ENCODE assay signal across 14 cellular contexts in genomic region chr19:7410946-7411345, GRCh38.
DNase-seq lines count a peak whose midpoint lies in the region; ATAC-seq and TF ChIP-seq lines count a peak whose summit lies in the region.
"Had no signal": no experiment of that assay in that cellular context is flagged by ENCODE, and none has a peak within 500 bp of the region (broad histone marks: within the 10 kb centered on the region; RNA-seq: fewer than 3 reads in every experiment).

No MANE protein-coding gene starts in this region.

- TF ChIP-seq CTCF in RWPE1 (conservative IDR thresholded peaks at IDR 0.05; ENCODE audit: low read depth) (no peak), type B pancreatic cell (conservative IDR thresholded peaks at IDR 0.05) (no peak)

- H3K27me3 Mint-ChIP-seq in activated naive CD4-positive, alpha-beta T cell treated with anti-CD3 and anti-CD28 coated beads, Interleukin-2, amount 50 U/mL, for 24 hours = no peaks in the 10 kb centered on the region
- H3K27me3 Mint-ChIP-seq in activated naive CD8-positive, alpha-beta T cell treated with anti-CD3 and anti-CD28 coated beads, Interleukin-2, amount 50 U/mL, for 24 hours = no peaks in the 10 kb centered on the region
- no peaks in the 10 kb centered on the region for H3K27me3 Mint-ChIP-seq in type B pancreatic cell

- H3K9me3 Mint-ChIP-seq in activated naive CD4-positive, alpha-beta T cell treated with anti-CD3 and anti-CD28 coated beads, Interleukin-2, amount 50 U/mL, for 24 hours = no peaks in the 10 kb centered on the region
- no peaks in the 10 kb centered on the region for H3K9me3 Mint-ChIP-seq in activated naive CD8-positive, alpha-beta T cell treated with anti-CD3 and anti-CD28 coated beads, Interleukin-2, amount 50 U/mL, for 24 hours
- H3K9me3 Mint-ChIP-seq in type B pancreatic cell = no peaks in the 10 kb centered on the region

- H3K27ac Mint-ChIP-seq in activated naive CD4-positive, alpha-beta T cell treated with anti-CD3 and anti-CD28 coated beads, Interleukin-2, amount 50 U/mL, for 24 hours = peak overlapping the region; percentile 46
- H3K27ac Mint-ChIP-seq in activated naive CD8-positive, alpha-beta T cell treated with anti-CD3 and anti-CD28 coated beads, Interleukin-2, amount 50 U/mL, for 24 hours = peak overlapping the region; percentile 60
- peak overlapping the region; percentile 80 for H3K27ac Mint-ChIP-seq in type B pancreatic cell

- POLR2A ChIA-PET in RWPE1 (lab: Yijun Ruan, JAX; ENCODE audit: low non-redundant PET) = no interaction called here

- peaks cover 1% of the 10 kb centered on the region for H3K36me3 Mint-ChIP-seq in activated naive CD4-positive, alpha-beta T cell treated with anti-CD3 and anti-CD28 coated beads, Interleukin-2, amount 50 U/mL, for 24 hours
- peaks cover 4% of the 10 kb centered on the region for H3K36me3 Mint-ChIP-seq in activated naive CD8-positive, alpha-beta T cell treated with anti-CD3 and anti-CD28 coated beads, Interleukin-2, amount 50 U/mL, for 24 hours (ENCODE audit: low read depth)
- H3K36me3 Mint-ChIP-seq in type B pancreatic cell = peaks cover 8% of the 10 kb centered on the region

- peaks cover 31% of the 10 kb centered on the region for H3K4me1 Mint-ChIP-seq in activated naive CD4-positive, alpha-beta T cell treated with anti-CD3 and anti-CD28 coated beads, Interleukin-2, amount 50 U/mL, for 24 hours
- peaks cover 21% of the 10 kb centered on the region for H3K4me1 Mint-ChIP-seq in activated naive CD8-positive, alpha-beta T cell treated with anti-CD3 and anti-CD28 coated beads, Interleukin-2, amount 50 U/mL, for 24 hours
- H3K4me1 Mint-ChIP-seq in type B pancreatic cell (ENCODE audit: unreplicated experiment) = peaks cover 30% of the 10 kb centered on the region

- 0 out of 2 replicates have a peak overlapping the region, but pooled peaks have one; percentile 11 for H3K27ac ChIP-seq in RWPE1
- H3K27ac ChIP-seq: C4-2B, SJCRH30 had no signal

- CTCF ChIA-PET in RWPE1 (lab: Yijun Ruan, JAX) = no interaction called here

- ATAC-seq in activated naive CD8-positive, alpha-beta T cell treated with anti-CD3 and anti-CD28 coated beads, Interleukin-2, amount 50 U/mL, for 24 hours = no peak

- no peak overlapping the region for H3K4me3 Mint-ChIP-seq in activated naive CD4-positive, alpha-beta T cell treated with anti-CD3 and anti-CD28 coated beads, Interleukin-2, amount 50 U/mL, for 24 hours
- H3K4me3 Mint-ChIP-seq in activated naive CD8-positive, alpha-beta T cell treated with anti-CD3 and anti-CD28 coated beads, Interleukin-2, amount 50 U/mL, for 24 hours = no peak overlapping the region
- H3K4me3 Mint-ChIP-seq in type B pancreatic cell = no peak overlapping the region

- no peak for DNase-seq in activated naive CD4-positive, alpha-beta T cell treated with anti-CD3 and anti-CD28 coated beads, Interleukin-2, amount 50 U/mL, for 16 hours
- DNase-seq in RWPE1 (ENCODE audit: low spot score) (no peak), type B pancreatic cell (ENCODE audit: extremely low spot score, unreplicated experiment) (no peak), NCI-H1417 (lab: John Stamatoyannopoulos, UW) (no peak), foreskin melanocyte (no peak)
- DNase-seq in activated naive CD8-positive, alpha-beta T cell treated with anti-CD3 and anti-CD28 coated beads, Interleukin-2, amount 50 U/mL, for 24 hours = no peak
- DNase-seq: Caco-2, NCI-H1105 treated with DMSO at 0.1 percent for 48 hours, NCI-H187, NCI-H345, NCI-H526, SJCRH30 had no signal
